ENCODE assay signal across 1 cellular context in the genomic region with DNA sequence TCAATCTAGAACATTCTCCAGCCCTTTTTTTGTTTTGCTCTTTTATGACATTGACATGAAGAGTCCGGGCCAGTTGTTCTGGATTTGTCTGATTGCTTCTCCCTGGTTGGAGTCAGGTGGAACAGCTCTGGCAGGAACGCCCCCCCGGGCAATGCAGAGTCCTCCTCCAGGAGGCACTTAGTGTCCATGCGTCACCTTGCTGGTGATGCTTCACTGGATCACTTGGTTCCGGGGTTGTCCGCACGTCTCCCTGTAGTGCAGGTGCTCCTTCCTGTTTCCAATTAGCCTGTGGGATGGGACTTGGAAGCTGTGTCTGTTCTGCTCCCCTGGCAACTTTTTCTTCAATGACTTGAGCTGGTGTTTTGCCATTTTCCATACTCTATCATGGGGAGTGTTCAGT.
A peak's percentile ranks its signal among the peaks of the same experiment; 100 is the strongest.
TF ChIP-seq lines count a peak whose summit lies in the region.

No MANE protein-coding gene starts in this region.

TF ChIP-seq in HEK293, 187 proteins besides CTCF, POLR2A, EP300 and RAD21:
- no peak for TF ChIP-seq MZF1 (tag by site-specific recombination; IDR thresholded peaks at IDR 0.05; ENCODE audit: borderline replicate concordance)
- TF ChIP-seq ZNF341 (tag by site-specific recombination; IDR thresholded peaks at IDR 0.05; ENCODE audit: low read depth): 0 out of 2 replicates have a peak, but pooled peaks have one; percentile 19
- TF ChIP-seq ZNF600 (tag by site-specific recombination; IDR thresholded peaks at IDR 0.05): peak; percentile 65
